ENCODE assay signal across 1 cellular context in genomic region chr5:114447084-114447773, GRCh38.
TF ChIP-seq lines count a peak whose summit lies in the region.

No MANE protein-coding gene starts in this region.

TF ChIP-seq in GM23338, 12 proteins besides CTCF, POLR2A, EP300 and RAD21 (continued from another document):
- no peak for TF ChIP-seq ETS1 (IDR thresholded peaks at IDR 0.05)
- no peak for TF ChIP-seq ZNF114 (CRISPR knock-in tag; IDR thresholded peaks at IDR 0.05)
- no peak for TF ChIP-seq EZH2phosphoT487 (IDR thresholded peaks at IDR 0.05; ENCODE audit: unreplicated experiment)
- TF ChIP-seq STAT1 (IDR thresholded peaks at IDR 0.05; ENCODE audit: unreplicated experiment): no peak
- TF ChIP-seq ZNF331 (CRISPR knock-in tag; IDR thresholded peaks at IDR 0.05; ENCODE audit: low read depth): no peak
- no peak for TF ChIP-seq POLR2AphosphoS5 (IDR thresholded peaks at IDR 0.05; ENCODE audit: low read depth)
